In genomic region chr3:141279074-141279945, GRCh38 we compare ENCODE assay signal across 8 cellular contexts. TPM values are rescaled to one million over a fixed set of nuclear protein-coding genes. Genes with fewer than 3 reads are reported as not detected.
DNase-seq lines count a peak whose midpoint lies in the region; ATAC-seq and TF ChIP-seq lines count a peak whose summit lies in the region.

No MANE protein-coding gene starts in this region.

- H3K4me3 ChIP-seq in HFF-Myc (replicated peaks; ENCODE audit: low read depth, low read length): no peak overlapping the region

- ATAC-seq in memory B cell (ENCODE audit: low read depth) (peak; percentile 57), HG03280 (IDR thresholded peaks at IDR 0.05; ENCODE audit: unreplicated experiment) (no peak)

- POLR2A ChIA-PET in activated CD4-positive, alpha-beta T cell treated with anti-CD3 and anti-CD28 coated beads, Interleukin-2, amount 10 ng/mL, durations not matched to agents 7 days and 5 days (lab: Charles Lee): interaction anchor here (1.2 kb wide), 1 partner anchor 48 kb away, joined by 3 read pairs; the partner anchor contains the start of gene PXYLP1

- no peaks in the 10 kb centered on the region for H3K27me3 Mint-ChIP-seq in activated CD4-positive, alpha-beta T cell treated with anti-CD3 and anti-CD28 coated beads, Interleukin-2, amount 10 ng/mL, durations not matched to agents 7 days and 5 days
- no peaks in the 10 kb centered on the region for H3K27me3 Mint-ChIP-seq in memory B cell

- peaks cover 24% of the 10 kb centered on the region for H3K4me1 Mint-ChIP-seq in activated CD4-positive, alpha-beta T cell treated with anti-CD3 and anti-CD28 coated beads, Interleukin-2, amount 10 ng/mL, durations not matched to agents 7 days and 5 days
- H3K4me1 Mint-ChIP-seq in memory B cell: peaks cover 3% of the 10 kb centered on the region

- CTCF ChIA-PET in activated CD4-positive, alpha-beta T cell treated with anti-CD3 and anti-CD28 coated beads, Interleukin-2, amount 10 ng/mL, durations not matched to agents 7 days and 5 days (lab: Charles Lee): interaction anchor here (1.2 to 1.8 kb wide), 7 partner anchors 8 to 48 kb away, joined by 3 to 7 read pairs (median 4); partner anchors contain the start of gene PXYLP1

- no peak for DNase-seq in activated CD4-positive, alpha-beta T cell treated with anti-CD3 and anti-CD28 coated beads, Interleukin-2, amount 10 ng/mL, durations not matched to agents 7 days and 5 days
- DNase-seq in activated CD4-positive, alpha-beta T cell treated with anti-CD3 and anti-CD28 coated beads for 1 hour: no peak
- DNase-seq in HFF-Myc (ENCODE audit: extremely low read depth, low read depth) (no peak), NCI-H446 treated with DMSO at 0.1 percent for 48 hours (lab: John Stamatoyannopoulos, UW) (peak; percentile 4), cerebellar cortex (ENCODE audit: low spot score) (peak; percentile 61), memory B cell (ENCODE audit: low spot score in 2 of 2) (no peak), globus pallidus (ENCODE audit: low spot score) (no peak)

- H3K36me3 Mint-ChIP-seq in activated CD4-positive, alpha-beta T cell treated with anti-CD3 and anti-CD28 coated beads, Interleukin-2, amount 10 ng/mL, durations not matched to agents 7 days and 5 days (ENCODE audit: low read depth): peaks cover 6% of the 10 kb centered on the region
- H3K36me3 Mint-ChIP-seq in memory B cell: peaks cover 7% of the 10 kb centered on the region

- peak; percentile 51 for TF ChIP-seq CTCF in HFF-Myc (IDR thresholded peaks at IDR 0.05; ENCODE audit: low read depth, low read length, missing control alignments)

- peak overlapping the region; percentile 1 for H3K27ac Mint-ChIP-seq in activated CD4-positive, alpha-beta T cell treated with anti-CD3 and anti-CD28 coated beads, Interleukin-2, amount 10 ng/mL, durations not matched to agents 7 days and 5 days
- H3K27ac Mint-ChIP-seq in memory B cell: no peak overlapping the region

- H3K9me3 Mint-ChIP-seq in activated CD4-positive, alpha-beta T cell treated with anti-CD3 and anti-CD28 coated beads, Interleukin-2, amount 10 ng/mL, durations not matched to agents 7 days and 5 days: no peaks in the 10 kb centered on the region
- H3K9me3 Mint-ChIP-seq in memory B cell: no peaks in the 10 kb centered on the region

- no peak overlapping the region for H3K4me3 Mint-ChIP-seq in activated CD4-positive, alpha-beta T cell treated with anti-CD3 and anti-CD28 coated beads, Interleukin-2, amount 10 ng/mL, durations not matched to agents 7 days and 5 days
- H3K4me3 Mint-ChIP-seq in memory B cell: no peak overlapping the region

RNA-seq across cellular contexts. Expression of gene PXYLP1, which starts 47.7 kb away (rescaled TPM):
- 10 to 100 TPM; 11.9 to 12.1 TPM for total RNA-seq in activated CD4-positive, alpha-beta T cell treated with anti-CD3 and anti-CD28 coated beads, Interleukin-2, amount 10 ng/mL, durations not matched to agents 7 days and 5 days

Comparison
In these comparisons a context has a peak if more than half of its experiments do, and no peak if none do; other contexts are left out.
1. DNase-seq: peak in NCI-H446 treated with DMSO at 0.1 percent for 48 hours (single experiment) and cerebellar cortex (single experiment); none in activated CD4-positive, alpha-beta T cell treated with anti-CD3 and anti-CD28 coated beads, Interleukin-2, amount 10 ng/mL, durations not matched to agents 7 days and 5 days (single experiment), activated CD4-positive, alpha-beta T cell treated with anti-CD3 and anti-CD28 coated beads for 1 hour (single experiment), HFF-Myc (single experiment), memory B cell (0 of 2) and globus pallidus (single experiment).